Comparison of ENCODE assay signal across 1 cellular context in genomic region chr1:16132325-16132785, GRCh38.
TF ChIP-seq lines count a peak whose summit lies in the region.

No MANE protein-coding gene starts in this region.

TF ChIP-seq in HEK293, 187 proteins besides CTCF, POLR2A, EP300 and RAD21 (continued from another document):
- TF ChIP-seq HIC1 (tag by site-specific recombination; IDR thresholded peaks at IDR 0.05) (peak; percentile 75; the same call in 1 of the 2 replicates), EGR2 (tag by site-specific recombination; IDR thresholded peaks at IDR 0.05; ENCODE audit: low read depth) (peak; percentile 43; the same call in 1 of the 2 replicates), ZEB2 (tag by site-specific recombination; IDR thresholded peaks at IDR 0.05) (peak; percentile 100)
